8 cellular contexts compared by ENCODE assay signal in the genomic region with DNA sequence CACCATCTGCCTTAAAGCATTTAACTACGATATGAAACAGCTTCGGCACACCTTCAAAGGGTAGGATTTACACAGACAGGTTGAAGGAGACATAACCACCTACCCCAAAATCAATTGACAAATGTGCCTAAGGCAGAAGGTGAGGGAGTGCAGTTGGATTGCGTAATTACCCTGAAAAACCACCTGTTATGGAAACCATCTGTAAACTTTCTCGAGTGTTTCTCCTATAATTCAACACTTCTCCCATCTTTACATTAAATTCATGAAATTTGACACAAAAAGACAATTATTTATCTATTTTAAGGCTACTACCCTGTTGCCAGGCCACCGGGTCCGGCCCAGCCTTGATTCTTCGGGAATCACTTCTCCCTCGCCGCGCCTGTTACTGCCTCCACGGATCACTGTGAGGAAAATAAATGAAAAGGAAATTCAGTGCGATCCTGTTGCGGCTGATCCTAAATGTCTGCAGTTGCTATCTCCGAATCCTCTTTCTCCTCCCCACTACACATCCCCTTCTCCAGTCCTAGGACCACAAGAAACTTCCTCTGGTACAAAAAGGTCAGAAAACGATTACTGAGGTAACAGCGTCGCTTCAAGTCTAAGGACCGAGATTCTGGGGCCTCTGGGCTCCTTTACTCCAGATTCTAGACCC. TPM values are rescaled to one million over a fixed set of nuclear protein-coding genes. Genes with fewer than 3 reads are reported as not detected.
A peak's percentile ranks its signal among the peaks of the same experiment; 100 is the strongest.
DNase-seq lines count a peak whose midpoint lies in the region; ATAC-seq lines count a peak whose summit lies in the region.

No MANE protein-coding gene starts in this region.

- H3K27me3 Mint-ChIP-seq in activated CD4-positive, alpha-beta memory T cell treated with anti-CD3 and anti-CD28 coated beads for 36 hours: no peaks in the 10 kb centered on the region

- H3K4me1 ChIP-seq in trophoblast cell (ENCODE audit: control insufficient read depth in 1 of 2, insufficient read depth in 2 of 2, low read length in 2 of 2): peaks cover 0 to 6% of the 10 kb centered on the region in 2 experiments

- intact Hi-C loops in activated CD4-positive, alpha-beta memory T cell treated with anti-CD3 and anti-CD28 coated beads for 36 hours (cut with micrococcal nuclease): loop anchor here (2.0 to 10.0 kb wide), 4 partner anchors 271 to 1739 kb away; partner anchors contain the start of genes DTX3L, GSK3B, GTF2E1 and PARP9
- intact Hi-C loops in Right ventricle myocardium superior (cut with DNase I): loop anchor here (2.0 to 10.0 kb wide), 2 partner anchors 47 to 169 kb away; partner anchors contain the start of gene HCLS1

- peak; percentile 26 for DNase-seq in COR-L47 (lab: John Stamatoyannopoulos, UW)
- DNase-seq in activated CD4-positive, alpha-beta memory T cell treated with anti-CD3 and anti-CD28 coated beads for 36 hours: no peak
- no peak for DNase-seq in Right ventricle myocardium superior
- DNase-seq in trophoblast cell: peak in 1 of 2 donors; percentile 24
- DNase-seq in cerebellar cortex (ENCODE audit: low spot score): no peak
- no peak for DNase-seq in T1000 (lab: John Stamatoyannopoulos, UW)

- peaks cover 26% of the 10 kb centered on the region for H3K36me3 Mint-ChIP-seq in activated CD4-positive, alpha-beta memory T cell treated with anti-CD3 and anti-CD28 coated beads for 36 hours

- no peak overlapping the region for H3K23ac ChIP-seq in trophoblast cell (ENCODE audit: low read length)

- peak overlapping the region; percentile 55 for H4K12ac ChIP-seq in trophoblast cell (ENCODE audit: low read depth, low read length)

- peaks cover 3% of the 10 kb centered on the region for H3K79me2 ChIP-seq in trophoblast cell (ENCODE audit: control insufficient read depth, insufficient read depth, low read length, poor library complexity)

- H2AK5ac ChIP-seq in trophoblast cell (ENCODE audit: low read length): no peak overlapping the region

- POLR2A ChIA-PET in activated CD4-positive, alpha-beta memory T cell treated with anti-CD3 and anti-CD28 coated beads for 36 hours (lab: Charles Lee): interaction anchor here (0.6 to 1.8 kb wide), 7 partner anchors 8 to 288 kb away, joined by 3 to 7 read pairs (median 5); partner anchors contain the start of genes GOLGB1 and POLQ

- peak overlapping the region; percentile 29 for H2BK12ac ChIP-seq in trophoblast cell (ENCODE audit: low read length)

- H2AFZ ChIP-seq in trophoblast cell (ENCODE audit: insufficient read depth, low read length, poor library complexity): peak overlapping the region; percentile 73

- H2BK120ac ChIP-seq in trophoblast cell (ENCODE audit: insufficient read depth, low read length, poor library complexity): peak overlapping the region; percentile 39

- peak overlapping the region; percentile 50 for H2BK5ac ChIP-seq in trophoblast cell (ENCODE audit: low read depth, low read length, poor library complexity)

- peak overlapping the region; percentile 84 for H3K27ac Mint-ChIP-seq in activated CD4-positive, alpha-beta memory T cell treated with anti-CD3 and anti-CD28 coated beads for 36 hours

- CTCF ChIA-PET in activated CD4-positive, alpha-beta memory T cell treated with anti-CD3 and anti-CD28 coated beads for 36 hours (lab: Charles Lee): interaction anchor here (0.7 to 1.0 kb wide), 4 partner anchors 257 to 559 kb away, joined by 3 read pairs; no protein-coding TSS in a partner anchor

- H3K4me1 Mint-ChIP-seq in activated CD4-positive, alpha-beta memory T cell treated with anti-CD3 and anti-CD28 coated beads for 36 hours (ENCODE audit: low read depth): peaks cover 37% of the 10 kb centered on the region

- H3K4me3 Mint-ChIP-seq in activated CD4-positive, alpha-beta memory T cell treated with anti-CD3 and anti-CD28 coated beads for 36 hours: peak overlapping the region; percentile 98

- H3K9ac ChIP-seq in trophoblast cell (ENCODE audit: low read length): peak overlapping the region; percentile 78

- H3K14ac ChIP-seq in trophoblast cell (ENCODE audit: low read length): peak overlapping the region; percentile 82

- H3K4me2 ChIP-seq in trophoblast cell (ENCODE audit: low read length): peak overlapping the region; percentile 100

- peak overlapping the region; percentile 66 for H3K18ac ChIP-seq in trophoblast cell (ENCODE audit: low read length)

- H3K4me3 ChIP-seq in trophoblast cell (ENCODE audit: low read depth, low read length): peak overlapping the region; percentile 79

- WGBS in trophoblast cell (ENCODE audit: extremely low coverage, insufficient coverage, insufficient read length): no CpG with 5 or more reads among the region's 18 CpGs

- no peak overlapping the region for H3K4ac ChIP-seq in trophoblast cell (ENCODE audit: low read depth, low read length)

- H3K9me3 ChIP-seq in trophoblast cell (ENCODE audit: insufficient read depth, low read depth, low read length): no peaks in the 10 kb centered on the region

- peak overlapping the region; percentile 77 for H4K91ac ChIP-seq in trophoblast cell (ENCODE audit: low read depth, low read length)

- H3K27me3 ChIP-seq in trophoblast cell (ENCODE audit: insufficient read depth, low read length): no peaks in the 10 kb centered on the region

- H3K27ac ChIP-seq in trophoblast cell (ENCODE audit: low read depth, low read length): peak overlapping the region; percentile 44

- peaks cover 3% of the 10 kb centered on the region for H3K79me1 ChIP-seq in trophoblast cell (ENCODE audit: low read length)

- H3K9me3 Mint-ChIP-seq in activated CD4-positive, alpha-beta memory T cell treated with anti-CD3 and anti-CD28 coated beads for 36 hours: no peaks in the 10 kb centered on the region

- ATAC-seq in HG03066 (IDR thresholded peaks at IDR 0.05; ENCODE audit: low read depth, unreplicated experiment) (peak; percentile 0), Right ventricle myocardium superior (ENCODE audit: poor library complexity) (peak; percentile 13), HG02759 (IDR thresholded peaks at IDR 0.05; ENCODE audit: unreplicated experiment) (no peak)

- H3K36me3 ChIP-seq in trophoblast cell (ENCODE audit: control insufficient read depth in 1 of 2, insufficient read depth in 2 of 2, low read length in 2 of 2): peaks cover 0 to 2% of the 10 kb centered on the region in 2 experiments

- H4K8ac ChIP-seq in trophoblast cell (ENCODE audit: low read depth, low read length): peak overlapping the region; percentile 81

RNA-seq across cellular contexts. Expression of gene IQCB1, which starts 0.7 kb away (rescaled TPM):
- 10 to 100 TPM; 36.8 to 37.3 TPM for total RNA-seq in activated CD4-positive, alpha-beta memory T cell treated with anti-CD3 and anti-CD28 coated beads for 36 hours
- total RNA-seq in Right ventricle myocardium superior: 7.5 TPM
- 13.6 and 14.0 TPM in 2 replicates for polyA plus RNA-seq in trophoblast cell (2013)

RNA-seq across cellular contexts. Expression of gene EAF2, which starts 0.8 kb away (rescaled TPM):
- 10 to 100 TPM; 14.4 to 14.8 TPM for total RNA-seq in activated CD4-positive, alpha-beta memory T cell treated with anti-CD3 and anti-CD28 coated beads for 36 hours
- 2.6 TPM for total RNA-seq in Right ventricle myocardium superior
- polyA plus RNA-seq in trophoblast cell (2013): 5.8 and 6.7 TPM in 2 replicates

RNA-seq across cellular contexts. Expression of gene SLC15A2, which starts 60.0 kb away (rescaled TPM):
- 1 to 10 TPM; 1.1 to 1.4 TPM for total RNA-seq in activated CD4-positive, alpha-beta memory T cell treated with anti-CD3 and anti-CD28 coated beads for 36 hours
- 5.0 TPM for total RNA-seq in Right ventricle myocardium superior
- 0.22 TPM in 2 replicates for polyA plus RNA-seq in trophoblast cell (2013)
